26 cellular contexts compared by ENCODE assay signal in the genomic region with DNA sequence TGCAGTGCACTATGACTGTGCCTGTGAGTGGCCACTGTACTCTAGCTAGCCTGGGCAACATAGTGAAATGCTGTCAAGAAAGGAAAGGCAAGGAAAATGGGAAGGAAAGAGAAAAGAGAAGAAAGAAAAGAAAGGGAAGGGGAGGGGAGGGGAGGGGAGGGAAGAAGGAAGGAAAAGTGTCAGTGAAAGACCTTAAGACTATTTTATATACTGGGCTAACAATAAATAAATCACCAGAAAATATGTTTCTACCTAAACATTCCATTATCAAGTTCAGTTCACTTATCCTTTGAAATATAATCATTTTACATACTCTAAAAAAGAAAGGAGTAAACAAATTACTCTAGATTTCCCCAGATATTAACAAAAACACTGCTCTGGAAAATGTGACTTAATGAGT. TPM values are rescaled to one million over a fixed set of nuclear protein-coding genes. Genes with fewer than 3 reads are reported as not detected.
DNase-seq lines count a peak whose midpoint lies in the region; ATAC-seq, FAIRE-seq and TF ChIP-seq lines count a peak whose summit lies in the region.
"Had no signal": no experiment of that assay in that cellular context is flagged by ENCODE, and none has a peak within 500 bp of the region (broad histone marks: within the 10 kb centered on the region; RNA-seq: fewer than 3 reads in every experiment).

No MANE protein-coding gene starts in this region.

- no peak overlapping the region for H3K9ac ChIP-seq in H1 (replicated peaks in 1 of 4; ENCODE audit: extremely low read depth in 1 of 4, low read depth in 3 of 4, low read length in 3 of 4)
- H3K9ac ChIP-seq: GM23248, KMS-11 had no signal

- H2BK120ac ChIP-seq in H1 (replicated peaks; ENCODE audit: low read depth, low read length): no peak overlapping the region

- intact Hi-C loops in left ventricle myocardium superior (cut with micrococcal nuclease): no loop called here

- H3K4me1 Mint-ChIP-seq in T-helper 17 cell: peaks cover 14% of the 10 kb centered on the region
- H3K4me1 Mint-ChIP-seq in stimulated activated effector memory CD8-positive, alpha-beta T cell treated with anti-CD3 and anti-CD28 coated beads, Interleukin-12 subunit alpha, Interleukin-12 subunit beta, amount 100 ng/mL, for 72 hours: peaks cover 13% of the 10 kb centered on the region

- H2BK15ac ChIP-seq in H1 (ENCODE audit: low read length): no peak overlapping the region

- no peak overlapping the region for H4K5ac ChIP-seq in H1 (ENCODE audit: insufficient read length, low read depth, low read length)

- H4K8ac ChIP-seq in H1 (ENCODE audit: extremely low read depth, insufficient read depth, low read length): no peak overlapping the region

- H3K4ac ChIP-seq in H1 (replicated peaks; ENCODE audit: insufficient read length, low read depth, low read length): no peak overlapping the region

- H3K4me3 Mint-ChIP-seq in T-helper 17 cell: no peak overlapping the region
- no peak overlapping the region for H3K4me3 Mint-ChIP-seq in stimulated activated effector memory CD8-positive, alpha-beta T cell treated with anti-CD3 and anti-CD28 coated beads, Interleukin-12 subunit alpha, Interleukin-12 subunit beta, amount 100 ng/mL, for 72 hours
- H3K4me3 Mint-ChIP-seq: CD4-positive, CD25-positive, alpha-beta regulatory T cell had no signal

- no peak overlapping the region for H4K91ac ChIP-seq in H1 (replicated peaks; ENCODE audit: insufficient read length, low read length)

- POLR2A ChIA-PET in H1 (lab: Charles Lee; ENCODE audit: partially characterized antibody) (no interaction called here), GM10248 (lab: Yijun Ruan, JAX) (no interaction called here)

- peak overlapping the region; percentile 81 for H3K27ac Mint-ChIP-seq in T-helper 17 cell
- H3K27ac Mint-ChIP-seq in stimulated activated effector memory CD8-positive, alpha-beta T cell treated with anti-CD3 and anti-CD28 coated beads, Interleukin-12 subunit alpha, Interleukin-12 subunit beta, amount 100 ng/mL, for 72 hours: peak overlapping the region; percentile 48

- peak overlapping the region; percentile 46 for H3K27ac ChIP-seq in cardiac muscle cell
- no peak overlapping the region for H3K27ac ChIP-seq in H1 (ENCODE audit: low read depth, low read length)
- H3K27ac ChIP-seq: GM23248, HL-60, KMS-11, PC-9 had no signal

- H2AFZ ChIP-seq in H1 (ENCODE audit: low read length): no peak overlapping the region
- H2AFZ ChIP-seq: GM23248, PC-9 had no signal

- H3K27me3 Mint-ChIP-seq in T-helper 17 cell: no peaks in the 10 kb centered on the region
- H3K27me3 Mint-ChIP-seq: CD4-positive, CD25-positive, alpha-beta regulatory T cell had no signal

- H3K79me1 ChIP-seq in H1 (ENCODE audit: low read depth, low read length): no peaks in the 10 kb centered on the region

- H3K36me3 ChIP-seq in cardiac muscle cell (peaks cover 34% of the 10 kb centered on the region), H1 (ENCODE audit: control insufficient read depth in 2 of 4, insufficient read depth in 4 of 4, low read length in 3 of 4) (peaks cover 2 to 21% (median 7%) of the 10 kb centered on the region in 4 experiments; a peak in 4 of 8 replicates)

- H3K4me2 ChIP-seq in H1 (ENCODE audit: insufficient read depth in 1 of 2, low read depth in 2 of 2, low read length in 2 of 2): no peak overlapping the region
- H3K4me2 ChIP-seq: KMS-11, PC-9 had no signal

- no peak overlapping the region for H3K56ac ChIP-seq in H1 (replicated peaks; ENCODE audit: insufficient read length, low read depth, low read length)

- peaks cover 12% of the 10 kb centered on the region for H3K36me3 Mint-ChIP-seq in T-helper 17 cell (ENCODE audit: low read depth)
- H3K36me3 Mint-ChIP-seq in stimulated activated effector memory CD8-positive, alpha-beta T cell treated with anti-CD3 and anti-CD28 coated beads, Interleukin-12 subunit alpha, Interleukin-12 subunit beta, amount 100 ng/mL, for 72 hours: peaks cover 69% of the 10 kb centered on the region

- H3K79me2 ChIP-seq in H1 (ENCODE audit: control insufficient read depth in 1 of 2, insufficient read depth in 2 of 2, low read length in 2 of 2): no peaks in the 10 kb centered on the region; a peak in 1 of 4 replicates

- H3K27me3 ChIP-seq in cardiac muscle cell (no peaks in the 10 kb centered on the region), H1 (replicated peaks in 1 of 4; ENCODE audit: control insufficient read depth in 3 of 4, extremely low read depth in 1 of 4, insufficient read depth in 3 of 4, low read length in 3 of 4) (no peaks in the 10 kb centered on the region)

- no peak overlapping the region for H3K14ac ChIP-seq in H1 (ENCODE audit: insufficient read length)

- H3K23me2 ChIP-seq in H1 (ENCODE audit: low read depth, low read length): no peaks in the 10 kb centered on the region

- no peak for TF ChIP-seq POLR2A in H1 (IDR thresholded peaks at IDR 0.05; ENCODE audit: control extremely low read depth in 1 of 2, low read depth in 2 of 2, low read length in 2 of 2)

- no peak overlapping the region for H2BK5ac ChIP-seq in H1 (ENCODE audit: low read depth, low read length)

- ATAC-seq in left ventricle myocardium superior (no peak), T-helper 17 cell (no peak)
- ATAC-seq in stimulated activated effector memory CD8-positive, alpha-beta T cell treated with anti-CD3 and anti-CD28 coated beads, Interleukin-12 subunit alpha, Interleukin-12 subunit beta, amount 100 ng/mL, for 72 hours: no peak

- H3K4me3 ChIP-seq in cardiac muscle cell (no peak overlapping the region), H1 (ENCODE audit: extremely low read depth in 1 of 4, insufficient read depth in 2 of 4, low read depth in 3 of 4, low read length in 4 of 4) (no peak overlapping the region)
- H3K4me3 ChIP-seq: GM23248, HAP-1, PC-9 had no signal

- H3K9me3 Mint-ChIP-seq in stimulated activated effector memory CD8-positive, alpha-beta T cell treated with anti-CD3 and anti-CD28 coated beads, Interleukin-12 subunit alpha, Interleukin-12 subunit beta, amount 100 ng/mL, for 72 hours: no peaks in the 10 kb centered on the region
- H3K9me3 Mint-ChIP-seq: CD4-positive, CD25-positive, alpha-beta regulatory T cell had no signal

- no peak overlapping the region for H2AK5ac ChIP-seq in H1 (ENCODE audit: low read depth, low read length)

- no peak overlapping the region for H3K18ac ChIP-seq in H1 (ENCODE audit: extremely low read depth, low read length)

- no peak for TF ChIP-seq RAD21 in H1 (IDR thresholded peaks at IDR 0.05 in 1 of 2, conservative IDR thresholded peaks at IDR 0.05 in 1 of 2; ENCODE audit: low read depth in 2 of 2, low read length in 2 of 2)

- FAIRE-seq in H1 (lab: Jason Lieb, UNC): no peak
- FAIRE-seq: GM12891 had no signal

- H3K4me1 ChIP-seq in cardiac muscle cell (ENCODE audit: low read depth) (no peaks in the 10 kb centered on the region), H1 (replicated peaks in 1 of 4; ENCODE audit: control insufficient read depth in 3 of 4, insufficient read depth in 4 of 4, low read length in 3 of 4) (no peaks in the 10 kb centered on the region)
- H3K4me1 ChIP-seq: Caco-2 had no signal

- DNase-seq in cardiac muscle cell (ENCODE audit: low read depth in 1 of 2, low spot score in 1 of 2) (no peak), left ventricle myocardium superior (no peak), T-helper 17 cell (no peak), H1 (ENCODE audit: low read depth in 1 of 2, low spot score in 2 of 2) (no peak), GM10248 (ENCODE audit: extremely low spot score) (no peak), NCI-H2029 treated with DMSO at 0.1 percent for 48 hours (lab: John Stamatoyannopoulos, UW) (no peak)
- DNase-seq in stimulated activated effector memory CD8-positive, alpha-beta T cell treated with anti-CD3 and anti-CD28 coated beads, Interleukin-12 subunit alpha, Interleukin-12 subunit beta, amount 100 ng/mL, for 72 hours (ENCODE audit: low spot score in 2 of 2): no peak
- no peak for DNase-seq in activated CD4-positive, alpha-beta T cell treated with anti-CD3 and anti-CD28 coated beads for 48 hours
- DNase-seq: Caco-2; CD4-positive, CD25-positive, alpha-beta regulatory T cell; DMS 273 treated with DMSO at 0.1 percent for 48 hours; DND-41; GM23248; NCI-H1092 treated with DMSO at 0.1 percent for 48 hours; NCI-H1436 treated with DMSO at 0.1 percent for 48 hours; NCI-H2029; NCI-H226; NCI-H510A treated with DMSO at 0.1 percent for 48 hours; NCI-H748 treated with DMSO at 0.1 percent for 48 hours; PC-9; RPMI8226; SHP77 treated with DMSO at 0.1 percent for 48 hours had no signal

- H2BK20ac ChIP-seq in H1 (ENCODE audit: low read length): no peak overlapping the region

- TF ChIP-seq CTCF in cardiac muscle cell (IDR thresholded peaks at IDR 0.05; ENCODE audit: low read depth, low read length) (no peak), H1 (IDR thresholded peaks at IDR 0.05; ENCODE audit: control extremely low read depth in 1 of 3, insufficient read depth in 1 of 3, low read depth in 1 of 3, low read length in 3 of 3) (no peak), GM10248 (IDR thresholded peaks at IDR 0.05; ENCODE audit: control extremely low read depth, extremely low read depth, low read depth, missing control alignments) (no peak)

- no peak overlapping the region for H2BK12ac ChIP-seq in H1 (ENCODE audit: low read depth, low read length)

- CTCF ChIA-PET in H1 (lab: Charles Lee; ENCODE audit: partially characterized antibody) (no interaction called here), GM10248 (lab: Yijun Ruan, JAX) (interaction anchor here (2.3 kb wide), 1 partner anchor 10 kb away, joined by 7 read pairs; no protein-coding TSS in a partner anchor)

- TF ChIP-seq EP300 in H1 (IDR thresholded peaks at IDR 0.05; ENCODE audit: borderline replicate concordance in 1 of 2, low read depth in 2 of 2, low read length in 2 of 2): no peak

- peak overlapping the region; percentile 32 for H3K23ac ChIP-seq in H1 (ENCODE audit: insufficient read length)

- H3K9me3 ChIP-seq in cardiac muscle cell (ENCODE audit: low read depth) (no peaks in the 10 kb centered on the region), T-helper 17 cell (ENCODE audit: control insufficient read depth, low read length, poor library complexity, severe bottlenecking) (no peaks in the 10 kb centered on the region), H1 (ENCODE audit: insufficient read depth in 2 of 2, low read depth in 1 of 2, low read length in 1 of 2) (no peaks in the 10 kb centered on the region)
- H3K9me3 ChIP-seq: Caco-2, HAP-1 had no signal

- peaks cover 0 to 3% of the 10 kb centered on the region in 2 experiments for H4K20me1 ChIP-seq in H1 (replicated peaks in 1 of 2; ENCODE audit: control insufficient read depth in 1 of 2, insufficient read depth in 2 of 2, low read length in 2 of 2)

RNA-seq across cellular contexts. Expression of a gene that starts 22.1 kb away (rescaled TPM):
- 1.1 and 3.2 TPM in 2 replicates for total RNA-seq in cardiac muscle cell
- 1.5 and 2.7 TPM in 2 replicates for polyA plus RNA-seq in cardiac muscle cell
- total RNA-seq in left ventricle myocardium superior: 0.50 TPM
- total RNA-seq in T-helper 17 cell: under 1 TPM in 1 of 2 donors, not detected in 1; 0.90 TPM
- total RNA-seq in H1 (2021; fragmentation: NEBNext Ultra II Directional; extraction: Animal tissue kit (Norgen Biotek cat#: 25700)): 30.0 and 30.8 TPM in 2 replicates
- polyA plus RNA-seq in H1 (2011; rRNA removed): 10.2 and 12.9 TPM in 2 replicates
- polyA plus RNA-seq in H1 (2011; cell fraction: cytosol; rRNA removed): 16.6 TPM
- polyA plus RNA-seq in H1 (2011; cell fraction: nucleus; rRNA removed): 17.2 TPM
- polyA plus RNA-seq in H1 (2012, experiment 1 of 2): 15.5 to 19.8 TPM (median 19.3 TPM) in 4 replicates
- polyA plus RNA-seq in H1 (2012, experiment 2 of 2): 4.2 TPM
- polyA plus RNA-seq in H1 (2013, experiment 1 of 2): 23.2 TPM
- polyA plus RNA-seq in H1 (2013, experiment 2 of 2): 26.0 TPM
- 20.3 and 23.1 TPM in 2 replicates for polyA minus RNA-seq in H1 (2011; rRNA and poly(A)+ RNA removed)
- polyA minus RNA-seq in H1 (2011; cell fraction: cytosol; rRNA and poly(A)+ RNA removed): 9.8 TPM
- polyA minus RNA-seq in H1 (2011; cell fraction: nucleus; rRNA and poly(A)+ RNA removed): 17.5 TPM
- total RNA-seq: CD4-positive, CD25-positive, alpha-beta regulatory T cell; GM23248 had no signal
- polyA plus RNA-seq: GM23248 had no signal
